20 cellular contexts compared by ENCODE assay signal in genomic region chr16:50292566-50292948, GRCh38. TPM values are rescaled to one million over a fixed set of nuclear protein-coding genes. Genes with fewer than 3 reads are reported as not detected.
DNase-seq lines count a peak whose midpoint lies in the region; ATAC-seq, FAIRE-seq and TF ChIP-seq lines count a peak whose summit lies in the region.
"Had no signal": no experiment of that assay in that cellular context is flagged by ENCODE, and none has a peak within 500 bp of the region (broad histone marks: within the 10 kb centered on the region; RNA-seq: fewer than 3 reads in every experiment).

No MANE protein-coding gene starts in this region.

- H3K27ac Mint-ChIP-seq in dendritic cell treated with granulocyte-macrophage colony-stimulating factor and Interleukin-4, amounts not matched to agents 40 ng/mL and 50 ng/mL, for 4 days, result peak overlapping the region; percentile 12
- H3K27ac Mint-ChIP-seq in neural crest cell (ENCODE audit: unreplicated experiment), result peak overlapping the region; percentile 84
- H3K27ac Mint-ChIP-seq in endothelial cell (ENCODE audit: unreplicated experiment), result no peak overlapping the region
- H3K27ac Mint-ChIP-seq: IgD-negative memory B cell had no signal

- H3K27me3 ChIP-seq in HepG2 (ENCODE audit: control insufficient read depth in 1 of 2, insufficient read depth in 2 of 2, low read length in 2 of 2) (no peaks in the 10 kb centered on the region), right lobe of liver (no peaks in the 10 kb centered on the region), smooth muscle cell (ENCODE audit: low read depth) (no peaks in the 10 kb centered on the region)

- ATAC-seq in HepG2, result no peak
- no peak for ATAC-seq in right lobe of liver
- no peak for ATAC-seq in GM19452 (IDR thresholded peaks at IDR 0.05; ENCODE audit: unreplicated experiment)
- ATAC-seq: CD8-positive, alpha-beta T cell; HCT116 had no signal

- peaks cover 100% of the 10 kb centered on the region for H3K36me3 Mint-ChIP-seq in dendritic cell treated with granulocyte-macrophage colony-stimulating factor and Interleukin-4, amounts not matched to agents 40 ng/mL and 50 ng/mL, for 4 days (ENCODE audit: low read depth)
- H3K36me3 Mint-ChIP-seq in neural crest cell (ENCODE audit: low read depth), result no peaks in the 10 kb centered on the region
- H3K36me3 Mint-ChIP-seq in endothelial cell (ENCODE audit: low read depth, unreplicated experiment), result no peaks in the 10 kb centered on the region
- H3K36me3 Mint-ChIP-seq: IgD-negative memory B cell had no signal

- BruUV-seq in HepG2 (replicated peaks; lab: Mats Ljungman, UMichigan), result no TSS peak

- POLR2A ChIA-PET in HepG2 (lab: Yijun Ruan, JAX), result interaction anchor here (0.6 to 1.6 kb wide), 3 partner anchors 10 to 51 kb away, joined by 3 to 7 read pairs (median 6); no protein-coding TSS in a partner anchor

- H3K4me1 Mint-ChIP-seq in dendritic cell treated with granulocyte-macrophage colony-stimulating factor and Interleukin-4, amounts not matched to agents 40 ng/mL and 50 ng/mL, for 4 days (ENCODE audit: low read depth), result peaks cover 58% of the 10 kb centered on the region
- H3K4me1 Mint-ChIP-seq in neural crest cell, result no peaks in the 10 kb centered on the region
- H3K4me1 Mint-ChIP-seq in endothelial cell (ENCODE audit: unreplicated experiment), result no peaks in the 10 kb centered on the region

- H4K20me1 ChIP-seq in HepG2 (ENCODE audit: insufficient read depth, low read length) (no peaks in the 10 kb centered on the region), smooth muscle cell (ENCODE audit: low read depth) (peaks cover 9% of the 10 kb centered on the region)

- in situ Hi-C loops in HepG2 (cut with HindIII; ENCODE audit: extremely low pct_ligation_motif_present, low pct_unique_long_range_greater_than_20kb), result no loop called here

- FAIRE-seq in HepG2 (lab: Jason Lieb, UNC), result no peak
- FAIRE-seq: G401.6 had no signal

- H3K4me3 Mint-ChIP-seq in dendritic cell treated with granulocyte-macrophage colony-stimulating factor and Interleukin-4, amounts not matched to agents 40 ng/mL and 50 ng/mL, for 4 days, result no peak overlapping the region
- H3K4me3 Mint-ChIP-seq in neural crest cell, result no peak overlapping the region
- no peak overlapping the region for H3K4me3 Mint-ChIP-seq in endothelial cell (ENCODE audit: unreplicated experiment)
- H3K4me3 Mint-ChIP-seq: CD8-positive, alpha-beta T cell had no signal

- WGBS in HepG2 (ENCODE audit: low lambda C conversion rate), result 90% methylated on average over 12 of the region's 12 CpGs
- 80% methylated on average over 1 of the region's 12 CpGs for WGBS in right lobe of liver (ENCODE audit: insufficient coverage, low coverage, low lambda C conversion rate, missing lambda C conversion rate)
- WGBS in smooth muscle cell (ENCODE audit: low lambda C conversion rate), result 95% methylated on average over 12 of the region's 12 CpGs

- H3K4me1 ChIP-seq in HepG2 (ENCODE audit: insufficient read depth, low read length) (peaks cover 57% of the 10 kb centered on the region), right lobe of liver (peaks cover 0 to 5% (median 0%) of the 10 kb centered on the region in 4 donors), smooth muscle cell (ENCODE audit: low read depth) (no peaks in the 10 kb centered on the region)
- H3K4me1 ChIP-seq: Caco-2 had no signal

- H3K4me2 ChIP-seq in HepG2 (ENCODE audit: low read depth, low read length) (peak overlapping the region; percentile 72), smooth muscle cell (no peak overlapping the region)
- H3K4me2 ChIP-seq: KMS-11, PC-9 had no signal

- no peaks in the 10 kb centered on the region for H3K27me3 Mint-ChIP-seq in dendritic cell treated with granulocyte-macrophage colony-stimulating factor and Interleukin-4, amounts not matched to agents 40 ng/mL and 50 ng/mL, for 4 days
- H3K27me3 Mint-ChIP-seq in neural crest cell (ENCODE audit: low read depth), result no peaks in the 10 kb centered on the region
- peaks cover 7% of the 10 kb centered on the region for H3K27me3 Mint-ChIP-seq in endothelial cell (ENCODE audit: unreplicated experiment)
- H3K27me3 Mint-ChIP-seq: IgD-negative memory B cell had no signal

- CTCF ChIA-PET in HepG2 (lab: Yijun Ruan, JAX; ENCODE audit: low intra/inter-chr PET ratio, low total read pairs), result no interaction called here

- TF ChIP-seq EP300 in HepG2 (IDR thresholded peaks at IDR 0.05; ENCODE audit: low read depth in 2 of 2, low read length in 2 of 2) (no peak), HepG2 (CRISPR knock-in tag; IDR thresholded peaks at IDR 0.05; ENCODE audit: borderline replicate concordance) (no peak)

- intact Hi-C loops in HepG2 (cut with micrococcal nuclease; ENCODE audit: unreplicated experiment), result no loop called here
- intact Hi-C loops in right lobe of liver (cut with DNase I), result no loop called here
- intact Hi-C loops in dendritic cell treated with granulocyte-macrophage colony-stimulating factor and Interleukin-4, amounts not matched to agents 40 ng/mL and 50 ng/mL, for 4 days (cut with micrococcal nuclease), result no loop called here

- no peak overlapping the region; a peak in 1 of 6 replicates for H3K4me3 ChIP-seq in HepG2 (replicated peaks in 1 of 3; ENCODE audit: insufficient read depth in 1 of 3, low read depth in 2 of 3, low read length in 3 of 3)
- no peak overlapping the region for H3K4me3 ChIP-seq in right lobe of liver
- no peak overlapping the region for H3K4me3 ChIP-seq in smooth muscle cell
- H3K4me3 ChIP-seq: PC-9 had no signal

- H2AFZ ChIP-seq in HepG2 (ENCODE audit: low read length), result no peak overlapping the region
- no peak overlapping the region for H2AFZ ChIP-seq in smooth muscle cell (ENCODE audit: low read depth)
- H2AFZ ChIP-seq: PC-9 had no signal

- peak overlapping the region; percentile 61; the same call in 1 of the 2 replicates for H3K9ac ChIP-seq in HepG2 (ENCODE audit: insufficient read depth, low read depth, low read length)
- H3K9ac ChIP-seq in smooth muscle cell (ENCODE audit: low read depth), result no peak overlapping the region
- H3K9ac ChIP-seq: KMS-11 had no signal

- no peak for TF ChIP-seq POLR2A in HepG2 (IDR thresholded peaks at IDR 0.05; ENCODE audit: insufficient read depth in 1 of 2, low read depth in 2 of 2, low read length in 2 of 2)
- no peak for TF ChIP-seq POLR2A in right lobe of liver (IDR thresholded peaks at IDR 0.05)

- TF ChIP-seq RAD21 in HepG2 (CRISPR knock-in tag; IDR thresholded peaks at IDR 0.05), result no peak

- H3K9me3 ChIP-seq in HepG2 (ENCODE audit: low read length), result no peaks in the 10 kb centered on the region
- H3K9me3 ChIP-seq in right lobe of liver, result no peaks in the 10 kb centered on the region
- no peaks in the 10 kb centered on the region for H3K9me3 ChIP-seq in smooth muscle cell (replicated peaks; ENCODE audit: low read depth)
- H3K9me3 ChIP-seq: Caco-2 had no signal

- TF ChIP-seq CTCF in HepG2 (CRISPR knock-in tag; IDR thresholded peaks at IDR 0.05) (no peak), right lobe of liver (IDR thresholded peaks at IDR 0.05) (no peak), neural crest cell (conservative IDR thresholded peaks at IDR 0.05) (no peak), endothelial cell (IDR thresholded peaks at IDR 0.05; ENCODE audit: unreplicated experiment) (no peak), smooth muscle cell (IDR thresholded peaks at IDR 0.05; ENCODE audit: borderline replicate concordance, insufficient read depth, poor library complexity, severe bottlenecking) (no peak)

- H3K36me3 ChIP-seq in HepG2 (replicated peaks in 1 of 2; ENCODE audit: control insufficient read depth in 1 of 2, insufficient read depth in 2 of 2, low read length in 2 of 2), result no peaks in the 10 kb centered on the region
- H3K36me3 ChIP-seq in right lobe of liver, result no peaks in the 10 kb centered on the region
- H3K36me3 ChIP-seq in smooth muscle cell (ENCODE audit: low read depth), result no peaks in the 10 kb centered on the region

- H3F3A ChIP-seq in smooth muscle cell (ENCODE audit: low read depth), result no peaks in the 10 kb centered on the region

- H3K9me3 Mint-ChIP-seq in dendritic cell treated with granulocyte-macrophage colony-stimulating factor and Interleukin-4, amounts not matched to agents 40 ng/mL and 50 ng/mL, for 4 days, result no peaks in the 10 kb centered on the region
- H3K9me3 Mint-ChIP-seq in neural crest cell (no peaks in the 10 kb centered on the region), endothelial cell (ENCODE audit: unreplicated experiment) (no peaks in the 10 kb centered on the region)
- H3K9me3 Mint-ChIP-seq: CD8-positive, alpha-beta T cell; IgD-negative memory B cell had no signal

- DNase-seq in HepG2 (ENCODE audit: low spot score) (no peak), right lobe of liver (no peak), neural crest cell (ENCODE audit: low read depth, low spot score) (no peak), endothelial cell (ENCODE audit: low spot score) (no peak), smooth muscle cell (lab: John Stamatoyannopoulos, UW; ENCODE audit: unreplicated experiment) (no peak)
- DNase-seq: C1 segment of cervical spinal cord, Caco-2, MM.1S, NCI-H2029, NCI-H2227 treated with DMSO at 0.1 percent for 48 hours, NCI-H526 treated with DMSO at 0.1 percent for 48 hours, PC-9, Right ventricle myocardium superior had no signal

- no peaks in the 10 kb centered on the region for H3K79me2 ChIP-seq in HepG2 (ENCODE audit: insufficient read depth, low read length)
- no peaks in the 10 kb centered on the region for H3K79me2 ChIP-seq in smooth muscle cell (ENCODE audit: low read depth)

- H3K27ac ChIP-seq in HepG2 (ENCODE audit: extremely low read length, insufficient read depth, low read length) (no peak overlapping the region), right lobe of liver (no peak overlapping the region), smooth muscle cell (ENCODE audit: low read depth) (no peak overlapping the region)
- H3K27ac ChIP-seq: KMS-11, PC-9 had no signal

RNA-seq across cellular contexts. Expression of gene ADCY7, which starts 26.2 kb away (rescaled TPM):
- total RNA-seq in HepG2 (2016; rRNA removed; fragmentation: Illumina TruSeq; extraction: Trizol) (2.3 and 4.3 TPM in 2 replicates), right lobe of liver (10 to 100 TPM in 1 of 6 experiments, 1 to 10 TPM in 5; 2.5 to 10.2 (median 6.5) TPM), neural crest cell (6.9 and 8.8 TPM in 2 replicates), endothelial cell (ENCODE audit: unreplicated experiment) (3.2 TPM), smooth muscle cell (31.6 and 37.1 TPM in 2 replicates)
- total RNA-seq in HepG2 (2016; cell fraction: cytosol; rRNA removed; fragmentation: Illumina TruSeq; extraction: Trizol; ENCODE audit: low read depth), result 0.51 and 1.3 TPM in 2 replicates
- total RNA-seq in HepG2 (2016; cell fraction: insoluble cytoplasmic fraction; rRNA removed; fragmentation: Illumina TruSeq; extraction: Trizol), result 2.5 and 4.5 TPM in 2 replicates
- total RNA-seq in HepG2 (2016; cell fraction: membrane; rRNA removed; fragmentation: Illumina TruSeq; extraction: Trizol), result 1.1 and 1.8 TPM in 2 replicates
- 3.9 and 5.9 TPM in 2 replicates for total RNA-seq in HepG2 (2016; cell fraction: nucleus; rRNA removed; fragmentation: Illumina TruSeq; extraction: Trizol)
- polyA plus RNA-seq in HepG2 (2011; rRNA removed) (2.2 and 3.7 TPM in 2 replicates), smooth muscle cell (28.1 and 30.7 TPM in 2 replicates)
- polyA plus RNA-seq in HepG2 (2011; cell fraction: cytosol; rRNA removed), result 1.2 and 1.5 TPM in 2 replicates
- polyA plus RNA-seq in HepG2 (2011; cell fraction: nucleus; rRNA removed), result 14.6 and 16.9 TPM in 2 replicates
- 1.7 and 3.0 TPM in 2 replicates for polyA plus RNA-seq in HepG2 (2012)
- polyA plus RNA-seq in HepG2 (2016; cell fraction: cytosol; fragmentation: Illumina TruSeq; extraction: Trizol; ENCODE audit: low read depth), result 0.17 and 0.38 TPM in 2 replicates
- polyA plus RNA-seq in HepG2 (2016; cell fraction: insoluble cytoplasmic fraction; fragmentation: Illumina TruSeq; extraction: Trizol; ENCODE audit: low read depth), result 1.2 and 1.4 TPM in 2 replicates
- polyA plus RNA-seq in HepG2 (2016; cell fraction: membrane; fragmentation: Illumina TruSeq; extraction: Trizol; ENCODE audit: low read depth), result 0.44 and 0.47 TPM in 2 replicates
- 6.9 and 8.7 TPM in 2 replicates for polyA plus RNA-seq in HepG2 (2016; cell fraction: nucleus; fragmentation: Illumina TruSeq; extraction: Trizol; ENCODE audit: insufficient read depth, low read depth)
- 17.5 and 40.6 TPM in 2 replicates for polyA minus RNA-seq in HepG2 (2011; rRNA and poly(A)+ RNA removed; ENCODE audit: low replicate concordance)
- polyA minus RNA-seq in HepG2 (2011; cell fraction: cytosol; rRNA and poly(A)+ RNA removed), result 2.0 and 5.5 TPM in 2 replicates
- 9.0 and 10.2 TPM in 2 replicates for polyA minus RNA-seq in HepG2 (2011; cell fraction: nucleus; rRNA and poly(A)+ RNA removed)
